4 cellular contexts compared by ENCODE assay signal in genomic region chr3:44078863-44079262, GRCh38.
"Had no signal": no experiment of that assay in that cellular context is flagged by ENCODE, and none has a peak within 500 bp of the region (broad histone marks: within the 10 kb centered on the region; RNA-seq: fewer than 3 reads in every experiment).

No MANE protein-coding gene starts in this region.

- H3K27ac Mint-ChIP-seq: GM23338, H9 had no signal

- H3K9me3 Mint-ChIP-seq: GM23338, H9 had no signal

- DNase-seq: H9, HCEC 1CT, IMR-90 had no signal

- H3K4me3 Mint-ChIP-seq: GM23338, H9 had no signal

- H3K4me3 ChIP-seq: GM23338 had no signal
